ENCODE assay signal across 21 cellular contexts in the genomic region with DNA sequence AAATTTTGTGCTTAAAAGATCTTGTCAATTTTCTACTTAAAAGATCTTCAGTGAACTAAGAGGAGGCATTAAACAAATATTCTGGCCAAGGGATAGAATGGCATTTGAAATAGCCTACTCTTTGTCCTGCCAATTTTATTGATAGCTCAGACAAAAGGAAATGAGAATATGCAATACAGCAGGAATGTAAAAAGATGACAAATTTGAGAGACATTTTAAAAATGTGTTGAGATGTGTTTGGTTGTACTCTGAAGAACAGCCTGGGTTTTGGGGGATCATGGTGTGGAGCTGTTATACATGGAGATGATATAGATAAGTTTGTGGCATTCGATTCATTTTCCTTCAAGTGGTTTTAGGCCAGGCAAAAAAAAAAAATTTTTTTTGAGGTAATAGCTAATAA.
"Had no signal": no experiment of that assay in that cellular context is flagged by ENCODE, and none has a peak within 500 bp of the region (broad histone marks: within the 10 kb centered on the region; RNA-seq: fewer than 3 reads in every experiment).

No MANE protein-coding gene starts in this region.

- DNase-seq: activated CD4-positive, alpha-beta memory T cell treated with anti-CD3 and anti-CD28 coated beads, Interleukin-2, amount 10 ng/mL, durations not matched to agents 7 days and 5 days; activated CD4-positive, alpha-beta T cell treated with anti-CD3 and anti-CD28 coated beads, Interleukin-2, amount 50 U/mL, for 1 hour; activated CD4-positive, CD25-positive, alpha-beta regulatory T cell; activated gamma-delta T cell treated with Interleukin-2 at 50 U/mL for 16 hours; activated naive CD4-positive, alpha-beta T cell treated with anti-CD3 and anti-CD28 coated beads, Interleukin-2, amount 10 ng/mL, durations not matched to agents 7 days and 5 days; activated naive CD8-positive, alpha-beta T cell treated with anti-CD3 and anti-CD28 coated beads for 36 hours; activated T-cell treated with anti-CD3 and anti-CD28 coated beads, Interleukin-2, amount 50 U/mL, for 72 hours; caudate nucleus; NCI-H1092; NCI-H1417; NCI-H2029; NCI-H2107; NCI-H2171 treated with DMSO at 0.1 percent for 48 hours; NCI-H345; NCI-H510A; NCI-H69; PC-3; SHP77 treated with DMSO at 0.1 percent for 48 hours; T-cell had no signal

- H3K27ac ChIP-seq: breast epithelium, VCaP had no signal

- H3K36me3 ChIP-seq: breast epithelium had no signal

- H3K9me3 ChIP-seq: breast epithelium had no signal

- ATAC-seq: activated T-cell treated with anti-CD3 and anti-CD28 coated beads, Interleukin-2, amount 50 U/mL, for 72 hours; PC-3; T-cell had no signal

- H3K4me1 ChIP-seq: breast epithelium had no signal

- H3K27me3 ChIP-seq: breast epithelium had no signal

- H3K4me3 ChIP-seq: breast epithelium had no signal
